Comparison of ENCODE assay signal across 8 cellular contexts in genomic region chr14:61889914-61890351, GRCh38.
DNase-seq lines count a peak whose midpoint lies in the region; ATAC-seq and TF ChIP-seq lines count a peak whose summit lies in the region.

No MANE protein-coding gene starts in this region.

- H3K27me3 ChIP-seq in SK-N-SH (ENCODE audit: insufficient read depth) (peaks cover 12% of the 10 kb centered on the region; the same call in 1 of the 2 replicates), uterus (no peaks in the 10 kb centered on the region)

- H3K4me2 ChIP-seq in SK-N-SH, result no peak overlapping the region

- TF ChIP-seq EP300 in SK-N-SH (IDR thresholded peaks at IDR 0.05; ENCODE audit: borderline replicate concordance in 1 of 2, low read depth in 1 of 2, low read length in 1 of 2), result no peak

- H3K4me1 ChIP-seq in SK-N-SH (ENCODE audit: control insufficient read depth in 1 of 2, insufficient read depth in 2 of 2, low read depth in 1 of 2, low read length in 1 of 2), result no peaks in the 10 kb centered on the region
- no peaks in the 10 kb centered on the region for H3K4me1 ChIP-seq in uterus

- no peaks in the 10 kb centered on the region for H3K9me2 ChIP-seq in SK-N-SH

- no peaks in the 10 kb centered on the region for H3K9me3 Mint-ChIP-seq in activated CD4-positive, alpha-beta memory T cell treated with anti-CD3 and anti-CD28 coated beads for 36 hours

- no peaks in the 10 kb centered on the region for H3K36me3 ChIP-seq in SK-N-SH (replicated peaks in 1 of 2; ENCODE audit: control insufficient read depth in 1 of 2, insufficient read depth in 2 of 2, low read length in 1 of 2)
- H3K36me3 ChIP-seq in uterus, result no peaks in the 10 kb centered on the region

- ATAC-seq in HG03159 (IDR thresholded peaks at IDR 0.05; ENCODE audit: unreplicated experiment), result peak; percentile 98

- TF ChIP-seq RAD21 in SK-N-SH (IDR thresholded peaks at IDR 0.05; ENCODE audit: low read length), result no peak

- peaks cover 4% of the 10 kb centered on the region for H3K27me3 Mint-ChIP-seq in activated CD4-positive, alpha-beta memory T cell treated with anti-CD3 and anti-CD28 coated beads for 36 hours

- no peaks in the 10 kb centered on the region for H3K9me3 ChIP-seq in SK-N-SH
- H3K9me3 ChIP-seq in uterus, result no peaks in the 10 kb centered on the region

- H3K27ac Mint-ChIP-seq in activated CD4-positive, alpha-beta memory T cell treated with anti-CD3 and anti-CD28 coated beads for 36 hours, result peak overlapping the region; percentile 56

- H3K4me3 ChIP-seq in SK-N-SH (ENCODE audit: low read depth in 2 of 2, low read length in 1 of 2), result no peak overlapping the region
- no peak overlapping the region for H3K4me3 ChIP-seq in uterus

- H3F3A ChIP-seq in SK-N-SH (replicated peaks; ENCODE audit: insufficient read depth), result no peaks in the 10 kb centered on the region

- WGBS in SK-N-SH (ENCODE audit: low lambda C conversion rate), result 25% methylated on average over 4 of the region's 4 CpGs

- peak overlapping the region; percentile 13 for H3K4me3 Mint-ChIP-seq in activated CD4-positive, alpha-beta memory T cell treated with anti-CD3 and anti-CD28 coated beads for 36 hours

- peak; percentile 8 for DNase-seq in activated naive CD4-positive, alpha-beta T cell treated with Interleukin-2 at 50 U/mL for 16 hours
- DNase-seq in activated naive CD4-positive, alpha-beta T cell (lab: John Stamatoyannopoulos, UW), result no peak
- DNase-seq in activated CD4-positive, alpha-beta memory T cell treated with anti-CD3 and anti-CD28 coated beads for 36 hours, result peak; percentile 47
- DNase-seq in stimulated activated CD4-positive, alpha-beta T cell treated with anti-CD3 and anti-CD28 coated beads, Interleukin-2, amount 100 ng/mL, for 24 hours, result peak; percentile 17 to 21
- no peak for DNase-seq in NCI-H2171 (lab: John Stamatoyannopoulos, UW)
- no peak for DNase-seq in SK-N-SH
- DNase-seq in uterus, result no peak

- H2AFZ ChIP-seq in SK-N-SH (ENCODE audit: low read depth), result no peak overlapping the region

- no peaks in the 10 kb centered on the region for H3K79me2 ChIP-seq in SK-N-SH (ENCODE audit: insufficient read depth)

- intact Hi-C loops in activated CD4-positive, alpha-beta memory T cell treated with anti-CD3 and anti-CD28 coated beads for 36 hours (cut with micrococcal nuclease), result loop anchor here (1.0 to 5.0 kb wide), 2 partner anchors 44 to 428 kb away; no protein-coding TSS in a partner anchor
- intact Hi-C loops in uterus (cut with DNase I; ENCODE audit: low total_unique reads), result no loop called here

- H3K36me3 Mint-ChIP-seq in activated CD4-positive, alpha-beta memory T cell treated with anti-CD3 and anti-CD28 coated beads for 36 hours, result no peaks in the 10 kb centered on the region

- H3K27ac ChIP-seq in SK-N-SH (ENCODE audit: low read depth in 2 of 2, low read length in 1 of 2), result no peak overlapping the region
- no peak overlapping the region for H3K27ac ChIP-seq in uterus

- POLR2A ChIA-PET in activated CD4-positive, alpha-beta memory T cell treated with anti-CD3 and anti-CD28 coated beads for 36 hours (lab: Charles Lee), result no interaction called here
- POLR2A ChIA-PET in SK-N-SH (lab: Yijun Ruan, JAX), result no interaction called here

- H3K4me1 Mint-ChIP-seq in activated CD4-positive, alpha-beta memory T cell treated with anti-CD3 and anti-CD28 coated beads for 36 hours (ENCODE audit: low read depth), result peaks cover 16% of the 10 kb centered on the region

- H3K9ac ChIP-seq in SK-N-SH, result no peak overlapping the region

- TF ChIP-seq CTCF in SK-N-SH (IDR thresholded peaks at IDR 0.05) (no peak), uterus (IDR thresholded peaks at IDR 0.05) (no peak)

- CTCF ChIA-PET in activated CD4-positive, alpha-beta memory T cell treated with anti-CD3 and anti-CD28 coated beads for 36 hours (lab: Charles Lee), result interaction anchor here (0.9 to 3.2 kb wide), 3 partner anchors 13 to 559 kb away, joined by 3 to 21 read pairs (median 3); no protein-coding TSS in a partner anchor
- CTCF ChIA-PET in SK-N-SH (lab: Yijun Ruan, JAX), result interaction anchor here (0.6 to 4.8 kb wide), 5 partner anchors 14 to 253 kb away, joined by 3 to 32 read pairs (median 3); no protein-coding TSS in a partner anchor

- no peak for TF ChIP-seq POLR2A in uterus (IDR thresholded peaks at IDR 0.05)

- H4K20me1 ChIP-seq in SK-N-SH (ENCODE audit: insufficient read depth), result no peaks in the 10 kb centered on the region

TF ChIP-seq in SK-N-SH, 30 proteins besides CTCF, POLR2A, EP300 and RAD21:
- TF ChIP-seq JUND (IDR thresholded peaks at IDR 0.05) (no peak), SMC3 (IDR thresholded peaks at IDR 0.05; ENCODE audit: low read depth, low read length) (no peak), ZBTB33 (IDR thresholded peaks at IDR 0.05; ENCODE audit: borderline replicate concordance, low read depth) (no peak), USF1 (IDR thresholded peaks at IDR 0.05; ENCODE audit: borderline replicate concordance, low read depth) (no peak), TAF1 (IDR thresholded peaks at IDR 0.05; ENCODE audit: borderline replicate concordance, low read depth, low read length) (no peak), POLR2AphosphoS5 (IDR thresholded peaks at IDR 0.05; ENCODE audit: low read depth, low read length) (no peak), RCOR1 (IDR thresholded peaks at IDR 0.05; ENCODE audit: low read length) (no peak), CHD2 (IDR thresholded peaks at IDR 0.05; ENCODE audit: low read length, partially characterized antibody) (no peak), NFIC (IDR thresholded peaks at IDR 0.05; ENCODE audit: borderline replicate concordance) (no peak), SIN3A (IDR thresholded peaks at IDR 0.05; ENCODE audit: borderline replicate concordance, low read depth, low read length) (no peak), TCF12 (IDR thresholded peaks at IDR 0.05) (no peak), GABPA (IDR thresholded peaks at IDR 0.05; ENCODE audit: low read depth) (no peak), USF2 (IDR thresholded peaks at IDR 0.05; ENCODE audit: borderline replicate concordance, low read depth, low read length) (no peak), YY1 (IDR thresholded peaks at IDR 0.05; ENCODE audit: low read depth) (no peak), GATA2 (CRISPR knock-in tag; IDR thresholded peaks at IDR 0.05) (no peak)

Comparison
In these comparisons a context has a peak if more than half of its experiments do, and no peak if none do; other contexts are left out.
1. DNase-seq: peak in activated naive CD4-positive, alpha-beta T cell treated with Interleukin-2 at 50 U/mL for 16 hours (single experiment), activated CD4-positive, alpha-beta memory T cell treated with anti-CD3 and anti-CD28 coated beads for 36 hours (single experiment) and stimulated activated CD4-positive, alpha-beta T cell treated with anti-CD3 and anti-CD28 coated beads, Interleukin-2, amount 100 ng/mL, for 24 hours (2 of 2); none in activated naive CD4-positive, alpha-beta T cell (0 of 4), NCI-H2171 (single experiment), SK-N-SH (single experiment) and uterus (0 of 2).